8 cellular contexts compared by ENCODE assay signal in genomic region chr6:117602899-117603588, GRCh38. TPM values are rescaled to one million over a fixed set of nuclear protein-coding genes. Genes with fewer than 3 reads are reported as not detected.
DNase-seq lines count a peak whose midpoint lies in the region; ATAC-seq, FAIRE-seq and TF ChIP-seq lines count a peak whose summit lies in the region.

No MANE protein-coding gene starts in this region.

- H3K4me1 ChIP-seq in keratinocyte (ENCODE audit: control insufficient read depth, extremely low read depth, insufficient read depth, low read length), result peaks cover 14% of the 10 kb centered on the region
- H3K4me1 ChIP-seq in suprapubic skin, result peaks cover 37% of the 10 kb centered on the region

- H3K9me3 ChIP-seq in keratinocyte (ENCODE audit: control insufficient read depth, low read depth, low read length) (no peaks in the 10 kb centered on the region), suprapubic skin (no peaks in the 10 kb centered on the region)

- H3K36me3 ChIP-seq in keratinocyte (ENCODE audit: control insufficient read depth in 2 of 2, extremely low read depth in 1 of 2, insufficient read depth in 2 of 2, low read length in 2 of 2) (peaks cover 0 to 7% of the 10 kb centered on the region in 2 experiments), suprapubic skin (no peaks in the 10 kb centered on the region)

- H3K27me3 Mint-ChIP-seq in T-helper 2 cell treated with Interferon-gamma antibody and Interleukin-4, amounts not matched to agents 5 μg/mL and 100 μg/mL, for 36 hours (ENCODE audit: low read depth), result no peaks in the 10 kb centered on the region

- no peaks in the 10 kb centered on the region for H4K20me1 ChIP-seq in keratinocyte (ENCODE audit: control insufficient read depth, extremely low read depth, insufficient read depth, low read length)

- peak overlapping the region; percentile 99 for H2AFZ ChIP-seq in keratinocyte (ENCODE audit: control insufficient read depth, low read length)

- H3K4me1 Mint-ChIP-seq in T-helper 2 cell treated with Interferon-gamma antibody and Interleukin-4, amounts not matched to agents 5 μg/mL and 100 μg/mL, for 36 hours (ENCODE audit: low read depth), result peaks cover 27% of the 10 kb centered on the region

- TF ChIP-seq CTCF in keratinocyte (optimal IDR thresholded peaks at IDR 0.05 in 1 of 3, IDR thresholded peaks at IDR 0.05 in 1 of 3, conservative IDR thresholded peaks at IDR 0.05 in 1 of 3; ENCODE audit: extremely low read depth in 1 of 3, insufficient read depth in 2 of 3, low read length in 3 of 3), result no peak
- TF ChIP-seq CTCF in suprapubic skin (IDR thresholded peaks at IDR 0.05), result no peak

- peaks cover 38% of the 10 kb centered on the region for H3K79me2 ChIP-seq in keratinocyte (ENCODE audit: control insufficient read depth, insufficient read depth, low read length)

- no peak for DNase-seq in T-helper 2 cell treated with Interferon-gamma antibody and Interleukin-4, amounts not matched to agents 5 μg/mL and 100 μg/mL, for 36 hours (ENCODE audit: low spot score)
- DNase-seq in T-helper 2 cell (no peak), keratinocyte (ENCODE audit: low read depth, low spot score) (no peak), suprapubic skin (ENCODE audit: low spot score in 2 of 2) (no peak), HUDEP-2 (lab: John Stamatoyannopoulos, UW; ENCODE audit: unreplicated experiment in 76 of 76) (no peak), Ammon's horn (ENCODE audit: low spot score) (no peak)
- no peak for DNase-seq in activated naive CD4-positive, alpha-beta T cell treated with anti-CD3 and anti-CD28 coated beads, Interleukin-2, amount 50 U/mL, for 72 hours (ENCODE audit: low spot score in 2 of 2)

- peak overlapping the region; percentile 93 for H3K9ac ChIP-seq in keratinocyte (ENCODE audit: control insufficient read depth, extremely low read depth, insufficient read depth, low read length)

- ATAC-seq in activated naive CD4-positive, alpha-beta T cell treated with anti-CD3 and anti-CD28 coated beads, Interleukin-2, amount 50 U/mL, for 72 hours, result no peak
- no peak for ATAC-seq in HG03439 (IDR thresholded peaks at IDR 0.05; ENCODE audit: unreplicated experiment)

- peak overlapping the region; percentile 100 for H3K27ac Mint-ChIP-seq in T-helper 2 cell treated with Interferon-gamma antibody and Interleukin-4, amounts not matched to agents 5 μg/mL and 100 μg/mL, for 36 hours
- H3K27ac Mint-ChIP-seq in activated naive CD4-positive, alpha-beta T cell treated with anti-CD3 and anti-CD28 coated beads, Interleukin-2, amount 50 U/mL, for 72 hours, result peak overlapping the region; percentile 94 to 99

- H3K27ac ChIP-seq in keratinocyte (ENCODE audit: control insufficient read depth, insufficient read depth, low read length) (peak overlapping the region; percentile 97), suprapubic skin (peak overlapping the region; percentile 93)

- peaks cover 20% of the 10 kb centered on the region for H3K36me3 Mint-ChIP-seq in T-helper 2 cell treated with Interferon-gamma antibody and Interleukin-4, amounts not matched to agents 5 μg/mL and 100 μg/mL, for 36 hours (ENCODE audit: low read depth)
- H3K36me3 Mint-ChIP-seq in activated naive CD4-positive, alpha-beta T cell treated with anti-CD3 and anti-CD28 coated beads, Interleukin-2, amount 50 U/mL, for 72 hours, result peaks cover 23 to 28% of the 10 kb centered on the region in 2 donors

- H3K4me3 Mint-ChIP-seq in T-helper 2 cell treated with Interferon-gamma antibody and Interleukin-4, amounts not matched to agents 5 μg/mL and 100 μg/mL, for 36 hours, result peak overlapping the region; percentile 100

- no peak for FAIRE-seq in keratinocyte (lab: Jason Lieb, UNC)

- H3K27me3 ChIP-seq in keratinocyte (ENCODE audit: control insufficient read depth, extremely low read depth, insufficient read depth, low read length) (no peaks in the 10 kb centered on the region), suprapubic skin (no peaks in the 10 kb centered on the region)

- peak overlapping the region; percentile 96 for H3K4me2 ChIP-seq in keratinocyte (ENCODE audit: control insufficient read depth, extremely low read depth, insufficient read depth, low read depth, low read length)

- TF ChIP-seq POLR2A in suprapubic skin (IDR thresholded peaks at IDR 0.05), result no peak

- 56% methylated on average over 12 of the region's 12 CpGs for WGBS in suprapubic skin

- H3K4me3 ChIP-seq in keratinocyte (ENCODE audit: control insufficient read depth in 2 of 3, extremely low read depth in 1 of 3, insufficient read depth in 2 of 3, low read depth in 1 of 3, low read length in 3 of 3) (peak overlapping the region; percentile 88 to 98 (median 90)), suprapubic skin (peak overlapping the region; percentile 98)

- H3K9me3 Mint-ChIP-seq in T-helper 2 cell treated with Interferon-gamma antibody and Interleukin-4, amounts not matched to agents 5 μg/mL and 100 μg/mL, for 36 hours, result no peaks in the 10 kb centered on the region
- H3K9me3 Mint-ChIP-seq in activated naive CD4-positive, alpha-beta T cell treated with anti-CD3 and anti-CD28 coated beads, Interleukin-2, amount 50 U/mL, for 72 hours, result no peaks in the 10 kb centered on the region

- no peak for TF ChIP-seq EP300 in suprapubic skin (IDR thresholded peaks at IDR 0.05)

- dilution Hi-C loops in keratinocyte (cut with MboI; ENCODE audit: extremely low pct_ligation_motif_present, low sequenced_read_pairs), result no loop called here

- no peaks in the 10 kb centered on the region for H3K9me1 ChIP-seq in keratinocyte (ENCODE audit: control insufficient read depth, extremely low read depth, insufficient read depth, low read length)

RNA-seq across cellular contexts. Expression of gene GOPC, which starts 0.7 kb away (rescaled TPM):
- 10 to 100 TPM in 1 of 2 donors, 1 to 10 TPM in 1; 6.7 to 15.0 TPM for total RNA-seq in activated naive CD4-positive, alpha-beta T cell treated with anti-CD3 and anti-CD28 coated beads, Interleukin-2, amount 50 U/mL, for 72 hours
- 20.3 to 33.9 TPM (median 24.9 TPM) in 3 replicates for polyA plus RNA-seq in keratinocyte
- 30.5 TPM for polyA plus RNA-seq in keratinocyte (2011; ENCODE audit: low read depth)
- polyA plus RNA-seq in keratinocyte (2011; cell fraction: cytosol; rRNA removed), result 12.6 and 23.0 TPM in 2 replicates
- polyA plus RNA-seq in keratinocyte (2011; cell fraction: nucleus; rRNA removed), result 27.4 and 42.2 TPM in 2 replicates
- 18.6 and 22.7 TPM in 2 replicates for polyA plus RNA-seq in keratinocyte (2012; ENCODE audit: low replicate concordance)
- 3.5 to 18.9 TPM (median 9.9 TPM) in 3 replicates for polyA minus RNA-seq in keratinocyte
- 21.1 TPM for polyA minus RNA-seq in keratinocyte (2011; cell fraction: cytosol; rRNA and poly(A)+ RNA removed)
- polyA minus RNA-seq in keratinocyte (2011; cell fraction: nucleus; rRNA and poly(A)+ RNA removed), result 17.7 and 28.9 TPM in 2 replicates
- total RNA-seq in suprapubic skin, result 10 to 100 TPM; 15.5 to 21.9 (median 20.0) TPM
